ENCODE assay signal across 12 cellular contexts in genomic region chr19:45391346-45391745, GRCh38. TPM values are rescaled to one million over a fixed set of nuclear protein-coding genes. Genes with fewer than 3 reads are reported as not detected.
DNase-seq lines count a peak whose midpoint lies in the region; FAIRE-seq and TF ChIP-seq lines count a peak whose summit lies in the region.
"Had no signal": no experiment of that assay in that cellular context is flagged by ENCODE, and none has a peak within 500 bp of the region (broad histone marks: within the 10 kb centered on the region; RNA-seq: fewer than 3 reads in every experiment).

No MANE protein-coding gene starts in this region.

- DNase-seq in A673 (ENCODE audit: low spot score) (peak; percentile 49), GM12891 (ENCODE audit: insufficient read length, low spot score) (no peak), NCI-H2227 (lab: John Stamatoyannopoulos, UW; ENCODE audit: unreplicated experiment) (peak; percentile 21), cerebellar cortex (ENCODE audit: low spot score) (peak; percentile 52), mesothelial cell of epicardium (ENCODE audit: low spot score in 2 of 2, unreplicated experiment in 2 of 2) (no peak), foreskin melanocyte (no peak)
- no peak for DNase-seq in activated effector memory CD4-positive, alpha-beta T cell treated with Interleukin-2 at 50 U/mL for 16 hours
- DNase-seq in activated naive CD4-positive, alpha-beta T cell (lab: John Stamatoyannopoulos, UW) = no peak
- DNase-seq: activated B cell treated with CpG ODN at 0.5 μM for 24 hours; CD4-positive, alpha-beta memory T cell; stimulated activated CD4-positive, alpha-beta T cell treated with anti-CD3 and anti-CD28 coated beads, Interleukin-2, amount 100 ng/mL, for 48 hours had no signal

- no peaks in the 10 kb centered on the region for H3K4me1 Mint-ChIP-seq in mesothelial cell of epicardium
- H3K4me1 Mint-ChIP-seq: activated B cell treated with CpG ODN at 0.5 μM for 24 hours; CD4-positive, alpha-beta memory T cell; central memory CD8-positive, alpha-beta T cell had no signal

- H3K36me3 ChIP-seq in A673 (ENCODE audit: insufficient read depth, low read length, poor library complexity, severe bottlenecking) = no peaks in the 10 kb centered on the region

- H3K9me3 ChIP-seq in A673 (ENCODE audit: low read depth, low read length, poor library complexity, severe bottlenecking) = no peaks in the 10 kb centered on the region

- intact Hi-C loops in A673 (cut with micrococcal nuclease; ENCODE audit: unreplicated experiment) = no loop called here

- H3K4me3 Mint-ChIP-seq in mesothelial cell of epicardium = no peak overlapping the region
- H3K4me3 Mint-ChIP-seq: activated B cell treated with CpG ODN at 0.5 μM for 24 hours; CD4-positive, alpha-beta memory T cell; central memory CD8-positive, alpha-beta T cell had no signal

- no TSS peak for BruUV-seq in A673 (replicated peaks; lab: Mats Ljungman, UMichigan)

- H3K27me3 Mint-ChIP-seq in mesothelial cell of epicardium (ENCODE audit: low read depth) = peaks cover under 1% of the 10 kb centered on the region

- TF ChIP-seq POLR2A in GM12891 (IDR thresholded peaks at IDR 0.05; ENCODE audit: low read depth, low read length) = no peak

- POLR2A ChIA-PET in A673 (lab: Charles Lee; ENCODE audit: low non-redundant PET) = no interaction called here

- no peak overlapping the region for H3K27ac Mint-ChIP-seq in mesothelial cell of epicardium
- H3K27ac Mint-ChIP-seq: activated B cell treated with CpG ODN at 0.5 μM for 24 hours had no signal

- H3K9me3 Mint-ChIP-seq in mesothelial cell of epicardium = no peaks in the 10 kb centered on the region
- H3K9me3 Mint-ChIP-seq: activated B cell treated with CpG ODN at 0.5 μM for 24 hours; CD4-positive, alpha-beta memory T cell; central memory CD8-positive, alpha-beta T cell had no signal

- TF ChIP-seq CTCF in A673 (conservative IDR thresholded peaks at IDR 0.05; ENCODE audit: low read depth, low read length) (no peak), mesothelial cell of epicardium (IDR thresholded peaks at IDR 0.05; ENCODE audit: unreplicated experiment) (no peak)

- FAIRE-seq in GM12891 (lab: Jason Lieb, UNC) = no peak

- H3K27ac ChIP-seq in A673 (ENCODE audit: low read depth, low read length, poor library complexity, severe bottlenecking) = no peak overlapping the region

- H3K4me3 ChIP-seq in A673 (ENCODE audit: low read depth, low read length, poor library complexity, severe bottlenecking) = no peak overlapping the region

- CTCF ChIA-PET in A673 (lab: Charles Lee) = interaction anchor here (1.1 kb wide), 1 partner anchor 12 kb away, joined by 5 read pairs; no protein-coding TSS in a partner anchor

- H3K4me1 ChIP-seq in A673 (ENCODE audit: insufficient read depth, low read length, poor library complexity, severe bottlenecking) = no peaks in the 10 kb centered on the region

- peaks cover under 1% of the 10 kb centered on the region for H3K27me3 ChIP-seq in A673 (replicated peaks; ENCODE audit: insufficient read depth, low read depth, low read length, poor library complexity)

- peaks cover 7% of the 10 kb centered on the region for H3K36me3 Mint-ChIP-seq in mesothelial cell of epicardium
- H3K36me3 Mint-ChIP-seq: CD4-positive, alpha-beta memory T cell had no signal

TF ChIP-seq in GM12891, 5 proteins besides CTCF, POLR2A, EP300 and RAD21:
- 0 out of 2 replicates have a peak, but pooled peaks have one; percentile 12 for TF ChIP-seq SPI1 (IDR thresholded peaks at IDR 0.05; ENCODE audit: low read depth, low read length)
- TF ChIP-seq TAF1 (IDR thresholded peaks at IDR 0.05; ENCODE audit: low read depth, low read length) = no peak

RNA-seq across cellular contexts. Expression of gene PPP1R13L, which starts 13.5 kb away (rescaled TPM):
- 5.5 and 8.1 TPM in 2 replicates for total RNA-seq in A673 (2021)
- 10.9 TPM for polyA plus RNA-seq in GM12891 (2012; ENCODE audit: low read depth, missing spikeins)
- total RNA-seq in mesothelial cell of epicardium = 58.0 to 64.0 TPM (median 58.7 TPM) in 3 replicates

RNA-seq across cellular contexts. Expression of gene POLR1G, which starts 15.1 kb away (rescaled TPM):
- 23.2 and 30.1 TPM in 2 replicates for total RNA-seq in A673 (2021)
- polyA plus RNA-seq in GM12891 (2012; ENCODE audit: low read depth, missing spikeins) = 2.7 TPM
- total RNA-seq in mesothelial cell of epicardium = 6.7 to 7.5 TPM (median 6.7 TPM) in 3 replicates

RNA-seq across cellular contexts. Expression of gene ERCC2, which starts 21.0 kb away (rescaled TPM):
- total RNA-seq in A673 (2021) (51.6 and 59.2 TPM in 2 replicates), mesothelial cell of epicardium (62.7 to 64.4 TPM (median 64.1 TPM) in 3 replicates)
- polyA plus RNA-seq in GM12891 (2012; ENCODE audit: low read depth, missing spikeins) = 20.8 TPM

RNA-seq across cellular contexts. Expression of gene ERCC1, which starts 32.4 kb away (rescaled TPM):
- total RNA-seq in A673 (2021) (158 and 165 TPM in 2 replicates), mesothelial cell of epicardium (92.8 to 100 TPM (median 96.4 TPM) in 3 replicates)
- 37.4 TPM for polyA plus RNA-seq in GM12891 (2012; ENCODE audit: low read depth, missing spikeins)

RNA-seq across cellular contexts. Expression of gene KLC3, which starts 50.8 kb away (rescaled TPM):
- total RNA-seq in A673 (2021) = 0.44 and 0.49 TPM in 2 replicates
- polyA plus RNA-seq in GM12891 (2012; ENCODE audit: low read depth, missing spikeins) = 0.42 TPM
- 6.4 to 8.0 TPM (median 6.9 TPM) in 3 replicates for total RNA-seq in mesothelial cell of epicardium
- total RNA-seq: activated B cell treated with CpG ODN at 0.5 μM for 24 hours; CD4-positive, alpha-beta memory T cell had no signal
- polyA plus RNA-seq: CD4-positive, alpha-beta memory T cell had no signal

Comparison
In these comparisons a context has a peak if more than half of its experiments do, and no peak if none do; other contexts are left out.
1. DNase-seq: peak in A673 (single experiment), NCI-H2227 (single experiment) and cerebellar cortex (single experiment); none in GM12891 (single experiment), activated effector memory CD4-positive, alpha-beta T cell treated with Interleukin-2 at 50 U/mL for 16 hours (single experiment), mesothelial cell of epicardium (0 of 2), activated naive CD4-positive, alpha-beta T cell (0 of 4) and foreskin melanocyte (single experiment).